ENCODE assay signal across 1 cellular context in the genomic region with DNA sequence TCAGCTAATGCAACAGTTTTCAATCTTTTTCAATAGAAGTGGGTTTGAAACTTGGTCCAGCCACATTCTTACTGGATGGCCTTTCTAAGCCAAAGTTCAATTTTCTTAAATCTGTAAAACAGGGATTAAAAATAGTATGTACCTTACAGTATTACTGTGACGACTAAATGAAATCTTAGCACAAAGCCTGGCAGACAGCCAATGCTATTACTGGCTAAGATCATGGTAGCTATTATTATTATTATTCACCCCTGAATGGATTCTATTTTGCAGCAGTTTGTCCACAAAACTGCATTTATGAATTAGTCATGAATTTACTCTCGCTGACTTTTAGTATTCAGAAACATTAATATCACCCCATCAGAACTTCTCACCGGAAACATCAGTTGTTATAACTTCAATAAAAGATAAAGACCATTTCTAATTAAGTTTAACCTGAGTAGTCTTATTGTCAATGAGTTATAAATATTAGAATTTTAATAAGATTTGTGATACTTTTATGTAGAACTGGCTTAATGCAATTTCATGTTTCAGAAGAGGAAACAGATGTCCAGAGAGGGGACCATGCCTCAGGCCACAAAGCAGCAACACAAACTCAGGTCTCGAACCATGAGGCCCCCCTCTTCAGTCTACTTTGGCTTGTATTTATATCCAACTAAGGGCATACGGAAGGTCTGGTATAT.
TF ChIP-seq lines count a peak whose summit lies in the region.

No MANE protein-coding gene starts in this region.

TF ChIP-seq in HepG2, 621 proteins besides CTCF, POLR2A, EP300 and RAD21 (continued from another document):
- TF ChIP-seq, protein P1, sequence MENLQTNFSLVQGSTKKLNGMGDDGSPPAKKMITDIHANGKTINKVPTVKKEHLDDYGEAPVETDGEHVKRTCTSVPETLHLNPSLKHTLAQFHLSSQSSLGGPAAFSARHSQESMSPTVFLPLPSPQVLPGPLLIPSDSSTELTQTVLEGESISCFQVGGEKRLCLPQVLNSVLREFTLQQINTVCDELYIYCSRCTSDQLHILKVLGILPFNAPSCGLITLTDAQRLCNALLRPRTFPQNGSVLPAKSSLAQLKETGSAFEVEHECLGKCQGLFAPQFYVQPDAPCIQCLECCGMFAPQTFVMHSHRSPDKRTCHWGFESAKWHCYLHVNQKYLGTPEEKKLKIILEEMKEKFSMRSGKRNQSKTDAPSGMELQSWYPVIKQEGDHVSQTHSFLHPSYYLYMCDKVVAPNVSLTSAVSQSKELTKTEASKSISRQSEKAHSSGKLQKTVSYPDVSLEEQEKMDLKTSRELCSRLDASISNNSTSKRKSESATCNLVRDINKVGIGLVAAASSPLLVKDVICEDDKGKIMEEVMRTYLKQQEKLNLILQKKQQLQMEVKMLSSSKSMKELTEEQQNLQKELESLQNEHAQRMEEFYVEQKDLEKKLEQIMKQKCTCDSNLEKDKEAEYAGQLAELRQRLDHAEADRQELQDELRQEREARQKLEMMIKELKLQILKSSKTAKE (CRISPR knock-in tag; IDR thresholded peaks at IDR 0.05; ENCODE audit: borderline replicate concordance) = no peak
- TF ChIP-seq, protein P2, sequence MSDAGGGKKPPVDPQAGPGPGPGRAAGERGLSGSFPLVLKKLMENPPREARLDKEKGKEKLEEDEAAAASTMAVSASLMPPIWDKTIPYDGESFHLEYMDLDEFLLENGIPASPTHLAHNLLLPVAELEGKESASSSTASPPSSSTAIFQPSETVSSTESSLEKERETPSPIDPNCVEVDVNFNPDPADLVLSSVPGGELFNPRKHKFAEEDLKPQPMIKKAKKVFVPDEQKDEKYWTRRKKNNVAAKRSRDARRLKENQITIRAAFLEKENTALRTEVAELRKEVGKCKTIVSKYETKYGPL (CRISPR knock-in tag; IDR thresholded peaks at IDR 0.05) = no peak
- TF ChIP-seq ATAD3A (CRISPR knock-in tag; IDR thresholded peaks at IDR 0.05) = no peak
